1 cellular context compared by ENCODE assay signal in the genomic region with DNA sequence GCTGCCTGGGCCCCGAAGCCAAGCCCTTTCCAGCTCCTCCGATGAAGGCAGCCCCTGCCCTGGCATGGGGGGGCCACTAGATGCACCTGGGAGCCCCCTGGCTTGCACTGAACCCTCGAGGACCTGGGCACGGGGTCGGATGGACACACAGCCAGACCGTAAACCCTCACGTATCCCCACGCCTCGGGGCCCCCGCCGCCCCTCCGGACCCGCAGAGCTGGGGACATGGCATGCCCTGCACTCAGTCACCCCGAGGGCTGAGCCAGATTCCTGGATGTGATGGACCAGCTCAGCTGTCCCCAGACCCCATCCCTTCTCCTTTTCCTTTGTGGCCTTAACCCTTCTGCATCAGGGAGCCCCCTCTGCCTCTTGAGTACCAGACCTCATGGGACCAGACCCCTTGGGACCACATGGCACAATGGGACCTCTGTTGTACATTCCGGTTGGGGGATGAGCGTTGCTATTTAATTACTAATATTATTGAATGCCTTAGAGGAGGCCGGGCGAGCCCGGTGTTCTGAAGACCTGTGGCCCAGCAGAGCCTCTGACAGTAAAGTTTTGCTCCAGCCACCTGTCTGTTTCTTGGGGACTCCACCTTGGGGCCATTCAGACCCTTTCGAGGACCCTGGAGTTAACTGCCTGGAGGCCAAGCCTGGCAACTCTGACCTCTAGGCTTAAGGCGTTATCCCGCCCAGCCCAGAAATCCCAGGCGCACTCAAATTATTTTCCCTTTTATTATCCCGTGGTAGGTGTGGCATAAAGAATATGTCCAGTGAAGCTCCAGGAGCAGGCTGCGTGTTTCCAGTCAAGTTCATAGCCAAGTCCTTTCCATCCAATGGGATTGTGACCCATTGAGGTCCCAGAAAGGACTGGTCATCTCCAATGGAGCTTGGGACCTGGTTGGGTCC.
TF ChIP-seq lines count a peak whose summit lies in the region.

No MANE protein-coding gene starts in this region.

TF ChIP-seq in HCT116, 20 proteins besides CTCF, POLR2A, EP300 and RAD21:
- TF ChIP-seq EZH2 (IDR thresholded peaks at IDR 0.05) (no peak), TCF7L2 (IDR thresholded peaks at IDR 0.05; ENCODE audit: borderline replicate concordance, extremely low read depth, insufficient read depth, insufficient read length) (no peak), SIN3A (IDR thresholded peaks at IDR 0.05; ENCODE audit: low read depth) (no peak), JUND (IDR thresholded peaks at IDR 0.05) (no peak), SP1 (IDR thresholded peaks at IDR 0.05; ENCODE audit: low read depth) (no peak), CEBPB (IDR thresholded peaks at IDR 0.05; ENCODE audit: low read depth) (no peak), EZH2phosphoT487 (IDR thresholded peaks at IDR 0.05; ENCODE audit: borderline replicate concordance) (no peak), ELF1 (IDR thresholded peaks at IDR 0.05; ENCODE audit: borderline replicate concordance, low read depth) (no peak), FOSL1 (IDR thresholded peaks at IDR 0.05; ENCODE audit: low read depth) (no peak), POLR2AphosphoS5 (IDR thresholded peaks at IDR 0.05; ENCODE audit: low read depth, low read length) (no peak), EGR1 (IDR thresholded peaks at IDR 0.05; ENCODE audit: low read depth) (no peak), YY1 (IDR thresholded peaks at IDR 0.05; ENCODE audit: extremely low read depth, insufficient replicate concordance, low read depth, low read length) (no peak), ZNF274 (IDR thresholded peaks at IDR 0.05; ENCODE audit: low read depth, low read length) (no peak), CBX3 (IDR thresholded peaks at IDR 0.05; ENCODE audit: low read depth) (no peak), ZFX (IDR thresholded peaks at IDR 0.05) (no peak)
- TF ChIP-seq, protein P1, sequence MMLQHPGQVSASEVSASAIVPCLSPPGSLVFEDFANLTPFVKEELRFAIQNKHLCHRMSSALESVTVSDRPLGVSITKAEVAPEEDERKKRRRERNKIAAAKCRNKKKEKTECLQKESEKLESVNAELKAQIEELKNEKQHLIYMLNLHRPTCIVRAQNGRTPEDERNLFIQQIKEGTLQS (IDR thresholded peaks at IDR 0.05), result no peak
- TF ChIP-seq, protein P2, sequence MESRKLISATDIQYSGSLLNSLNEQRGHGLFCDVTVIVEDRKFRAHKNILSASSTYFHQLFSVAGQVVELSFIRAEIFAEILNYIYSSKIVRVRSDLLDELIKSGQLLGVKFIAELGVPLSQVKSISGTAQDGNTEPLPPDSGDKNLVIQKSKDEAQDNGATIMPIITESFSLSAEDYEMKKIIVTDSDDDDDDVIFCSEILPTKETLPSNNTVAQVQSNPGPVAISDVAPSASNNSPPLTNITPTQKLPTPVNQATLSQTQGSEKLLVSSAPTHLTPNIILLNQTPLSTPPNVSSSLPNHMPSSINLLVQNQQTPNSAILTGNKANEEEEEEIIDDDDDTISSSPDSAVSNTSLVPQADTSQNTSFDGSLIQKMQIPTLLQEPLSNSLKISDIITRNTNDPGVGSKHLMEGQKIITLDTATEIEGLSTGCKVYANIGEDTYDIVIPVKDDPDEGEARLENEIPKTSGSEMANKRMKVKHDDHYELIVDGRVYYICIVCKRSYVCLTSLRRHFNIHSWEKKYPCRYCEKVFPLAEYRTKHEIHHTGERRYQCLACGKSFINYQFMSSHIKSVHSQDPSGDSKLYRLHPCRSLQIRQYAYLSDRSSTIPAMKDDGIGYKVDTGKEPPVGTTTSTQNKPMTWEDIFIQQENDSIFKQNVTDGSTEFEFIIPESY (IDR thresholded peaks at IDR 0.05; ENCODE audit: extremely low read depth, insufficient replicate concordance, low read length), result no peak
- TF ChIP-seq, protein P3, sequence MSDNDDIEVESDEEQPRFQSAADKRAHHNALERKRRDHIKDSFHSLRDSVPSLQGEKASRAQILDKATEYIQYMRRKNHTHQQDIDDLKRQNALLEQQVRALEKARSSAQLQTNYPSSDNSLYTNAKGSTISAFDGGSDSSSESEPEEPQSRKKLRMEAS (IDR thresholded peaks at IDR 0.05), result no peak
- TF ChIP-seq, protein P4, sequence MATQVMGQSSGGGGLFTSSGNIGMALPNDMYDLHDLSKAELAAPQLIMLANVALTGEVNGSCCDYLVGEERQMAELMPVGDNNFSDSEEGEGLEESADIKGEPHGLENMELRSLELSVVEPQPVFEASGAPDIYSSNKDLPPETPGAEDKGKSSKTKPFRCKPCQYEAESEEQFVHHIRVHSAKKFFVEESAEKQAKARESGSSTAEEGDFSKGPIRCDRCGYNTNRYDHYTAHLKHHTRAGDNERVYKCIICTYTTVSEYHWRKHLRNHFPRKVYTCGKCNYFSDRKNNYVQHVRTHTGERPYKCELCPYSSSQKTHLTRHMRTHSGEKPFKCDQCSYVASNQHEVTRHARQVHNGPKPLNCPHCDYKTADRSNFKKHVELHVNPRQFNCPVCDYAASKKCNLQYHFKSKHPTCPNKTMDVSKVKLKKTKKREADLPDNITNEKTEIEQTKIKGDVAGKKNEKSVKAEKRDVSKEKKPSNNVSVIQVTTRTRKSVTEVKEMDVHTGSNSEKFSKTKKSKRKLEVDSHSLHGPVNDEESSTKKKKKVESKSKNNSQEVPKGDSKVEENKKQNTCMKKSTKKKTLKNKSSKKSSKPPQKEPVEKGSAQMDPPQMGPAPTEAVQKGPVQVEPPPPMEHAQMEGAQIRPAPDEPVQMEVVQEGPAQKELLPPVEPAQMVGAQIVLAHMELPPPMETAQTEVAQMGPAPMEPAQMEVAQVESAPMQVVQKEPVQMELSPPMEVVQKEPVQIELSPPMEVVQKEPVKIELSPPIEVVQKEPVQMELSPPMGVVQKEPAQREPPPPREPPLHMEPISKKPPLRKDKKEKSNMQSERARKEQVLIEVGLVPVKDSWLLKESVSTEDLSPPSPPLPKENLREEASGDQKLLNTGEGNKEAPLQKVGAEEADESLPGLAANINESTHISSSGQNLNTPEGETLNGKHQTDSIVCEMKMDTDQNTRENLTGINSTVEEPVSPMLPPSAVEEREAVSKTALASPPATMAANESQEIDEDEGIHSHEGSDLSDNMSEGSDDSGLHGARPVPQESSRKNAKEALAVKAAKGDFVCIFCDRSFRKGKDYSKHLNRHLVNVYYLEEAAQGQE (IDR thresholded peaks at IDR 0.05; ENCODE audit: low read depth), result no peak
